Comparison of ENCODE assay signal across 9 cellular contexts in the genomic region with DNA sequence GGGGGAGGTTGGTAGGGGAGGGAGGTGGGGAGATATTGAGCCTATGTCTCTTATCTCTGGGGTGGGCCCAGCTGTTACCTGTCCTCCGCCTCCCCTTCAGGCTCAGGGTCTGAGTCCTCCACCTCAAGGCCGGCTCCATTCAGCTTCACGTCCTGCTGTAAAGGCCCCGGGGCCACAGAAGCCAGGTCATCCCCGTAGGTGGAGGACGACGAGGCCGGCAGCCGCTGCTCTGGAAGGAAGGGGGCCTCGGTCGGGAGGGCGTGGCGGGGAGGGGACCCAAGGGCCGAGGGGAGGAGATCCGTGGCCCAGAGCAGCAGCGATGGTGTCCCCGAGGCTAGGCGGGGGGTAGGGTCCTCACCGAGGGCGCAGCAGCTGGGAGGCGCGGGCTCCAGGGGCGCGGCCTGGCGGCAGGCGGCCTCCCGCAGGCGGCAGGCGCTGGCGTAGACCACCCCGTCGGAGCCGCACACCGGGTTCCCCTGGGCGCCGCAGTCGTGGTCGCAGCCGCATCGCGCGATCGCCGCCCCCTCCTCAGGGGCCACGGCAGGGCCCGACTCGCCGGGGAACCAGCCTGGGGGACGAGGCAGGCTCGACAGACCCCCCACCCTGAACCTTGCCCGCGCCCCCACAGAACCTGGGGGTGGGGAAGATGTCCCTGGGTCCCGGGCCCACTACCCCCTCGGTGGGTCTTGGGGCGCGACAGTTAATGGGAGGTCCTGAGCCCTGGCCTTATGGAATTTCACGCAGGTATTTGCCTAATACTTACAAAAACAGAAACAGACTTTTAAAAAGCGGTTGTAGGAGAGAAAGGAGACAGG.
A peak's percentile ranks its signal among the peaks of the same experiment; 100 is the strongest.
DNase-seq lines count a peak whose midpoint lies in the region; ATAC-seq and TF ChIP-seq lines count a peak whose summit lies in the region.
"Had no signal": no experiment of that assay in that cellular context is flagged by ENCODE, and none has a peak within 500 bp of the region (broad histone marks: within the 10 kb centered on the region; RNA-seq: fewer than 3 reads in every experiment).

No MANE protein-coding gene starts in this region.

- no peak for TF ChIP-seq RAD21 in Ishikawa (IDR thresholded peaks at IDR 0.05; ENCODE audit: low read depth)

- peak; percentile 10 for ATAC-seq in GM21360 (IDR thresholded peaks at IDR 0.05; ENCODE audit: unreplicated experiment)
- ATAC-seq in GM21619 (IDR thresholded peaks at IDR 0.05; ENCODE audit: unreplicated experiment) = no peak
- ATAC-seq in GM21390 (IDR thresholded peaks at IDR 0.05; ENCODE audit: unreplicated experiment) = no peak

- no peak overlapping the region for H3K27ac ChIP-seq in effector memory CD4-positive, alpha-beta T cell (ENCODE audit: insufficient read depth, low read length, poor library complexity, severe bottlenecking)
- H3K27ac ChIP-seq: SK-N-MC had no signal

- no peak for DNase-seq in effector memory CD4-positive, alpha-beta T cell
- DNase-seq in AML-193 (lab: John Stamatoyannopoulos, UW) (no peak), GM19240 (ENCODE audit: insufficient read length, low spot score) (no peak)

- H2AFZ ChIP-seq in neuron (ENCODE audit: low read depth, low read length) = no peak overlapping the region

- no peaks in the 10 kb centered on the region for H3K9me3 ChIP-seq in effector memory CD4-positive, alpha-beta T cell (ENCODE audit: control insufficient read depth, low read length)
- H3K9me3 ChIP-seq in neuron (ENCODE audit: low read length) = no peaks in the 10 kb centered on the region

- no peak for TF ChIP-seq EP300 in Ishikawa (IDR thresholded peaks at IDR 0.05; ENCODE audit: borderline replicate concordance)

- H3K27me3 ChIP-seq in effector memory CD4-positive, alpha-beta T cell (replicated peaks; ENCODE audit: control insufficient read depth, insufficient read depth, low read length, poor library complexity, severe bottlenecking) = peaks cover 3% of the 10 kb centered on the region
- peaks cover 3% of the 10 kb centered on the region for H3K27me3 ChIP-seq in neuron (ENCODE audit: insufficient read depth, low read length)

- H3K36me3 ChIP-seq in effector memory CD4-positive, alpha-beta T cell (ENCODE audit: control insufficient read depth, insufficient read depth, low read length) = no peaks in the 10 kb centered on the region
- H3K36me3 ChIP-seq in neuron (ENCODE audit: insufficient read depth, low read length) = no peaks in the 10 kb centered on the region

- peaks cover 23% of the 10 kb centered on the region for H3K4me1 ChIP-seq in effector memory CD4-positive, alpha-beta T cell (ENCODE audit: control insufficient read depth, insufficient read depth, low read length, poor library complexity, severe bottlenecking)
- H3K4me1 ChIP-seq in neuron (ENCODE audit: insufficient read depth, low read length) = peaks cover 4% of the 10 kb centered on the region

- H3K4me3 ChIP-seq in effector memory CD4-positive, alpha-beta T cell (ENCODE audit: insufficient read depth, low read depth, low read length, poor library complexity, severe bottlenecking) = peak overlapping the region; percentile 46
- peak overlapping the region; percentile 43 for H3K4me3 ChIP-seq in neuron (ENCODE audit: low read length)

TF ChIP-seq in Ishikawa, 13 proteins besides CTCF, POLR2A, EP300 and RAD21:
- peak; percentile 64; the same call in 1 of the 2 replicates for TF ChIP-seq ZBTB7A (IDR thresholded peaks at IDR 0.05; ENCODE audit: low read depth)
- TF ChIP-seq, protein P1, sequence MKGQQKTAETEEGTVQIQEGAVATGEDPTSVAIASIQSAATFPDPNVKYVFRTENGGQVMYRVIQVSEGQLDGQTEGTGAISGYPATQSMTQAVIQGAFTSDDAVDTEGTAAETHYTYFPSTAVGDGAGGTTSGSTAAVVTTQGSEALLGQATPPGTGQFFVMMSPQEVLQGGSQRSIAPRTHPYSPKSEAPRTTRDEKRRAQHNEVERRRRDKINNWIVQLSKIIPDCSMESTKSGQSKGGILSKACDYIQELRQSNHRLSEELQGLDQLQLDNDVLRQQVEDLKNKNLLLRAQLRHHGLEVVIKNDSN (IDR thresholded peaks at IDR 0.05) = no peak
